Comparison of ENCODE assay signal across 9 cellular contexts in the genomic region with DNA sequence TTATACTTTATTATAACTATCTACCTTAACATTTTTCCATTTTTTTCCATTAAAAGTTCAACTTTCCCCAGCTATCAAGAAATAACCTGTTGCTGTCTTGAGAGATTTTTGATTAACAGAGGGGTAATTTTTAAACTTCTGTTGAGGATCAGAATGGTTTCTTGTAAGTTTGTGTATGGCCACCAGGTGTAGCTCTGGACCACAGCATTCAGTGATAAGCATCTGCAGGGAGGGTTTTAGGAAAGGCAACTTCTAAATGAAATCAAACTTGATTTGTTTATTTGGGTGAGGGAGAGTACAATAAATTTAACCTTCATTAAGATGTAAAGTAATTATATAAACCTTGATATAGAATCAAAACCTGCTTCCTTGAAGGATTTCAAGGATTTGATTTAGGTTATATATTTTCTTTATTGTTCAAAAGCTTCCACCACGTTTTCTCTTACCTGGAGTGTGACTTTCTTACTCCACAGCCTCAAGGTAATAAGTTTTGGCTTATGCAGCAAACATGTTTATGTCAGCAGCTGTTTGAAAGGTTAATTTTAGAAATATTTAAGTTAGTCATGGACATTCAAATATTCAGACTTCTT.
DNase-seq lines count a peak whose midpoint lies in the region; ATAC-seq and TF ChIP-seq lines count a peak whose summit lies in the region.
"Had no signal": no experiment of that assay in that cellular context is flagged by ENCODE, and none has a peak within 500 bp of the region (broad histone marks: within the 10 kb centered on the region; RNA-seq: fewer than 3 reads in every experiment).

No MANE protein-coding gene starts in this region.

- H3K27ac ChIP-seq in C4-2B, result no peak overlapping the region
- H3K27ac ChIP-seq in heart left ventricle, result no peak overlapping the region
- H3K27ac ChIP-seq: HL-60 had no signal

- no peak overlapping the region for H3K4me3 Mint-ChIP-seq in osteocyte (ENCODE audit: unreplicated experiment)

- H3K9me3 ChIP-seq in heart left ventricle, result peaks cover 0 to 12% (median 0%) of the 10 kb centered on the region in 12 donors

- intact Hi-C loops in heart left ventricle (cut with DNase I), result no loop called here

- no peak overlapping the region for H3K4me3 ChIP-seq in heart left ventricle

- DNase-seq in GM19240 (ENCODE audit: insufficient read length, low spot score) (peak; percentile 6), NCI-H69 (lab: John Stamatoyannopoulos, UW) (peak; percentile 65), dedifferentiated amniotic fluid mesenchymal stem cell (ENCODE audit: extremely low spot score) (peak; percentile 38), osteocyte (ENCODE audit: extremely low spot score, unreplicated experiment) (no peak), AG20443 (ENCODE audit: low spot score) (no peak), heart left ventricle (no peak)

- peaks cover 12% of the 10 kb centered on the region for H3K27me3 Mint-ChIP-seq in osteocyte (ENCODE audit: unreplicated experiment)

- no peak overlapping the region for H3K27ac Mint-ChIP-seq in osteocyte (ENCODE audit: unreplicated experiment)

- ATAC-seq in heart left ventricle, result no peak
- no peak for ATAC-seq in HG03280 (IDR thresholded peaks at IDR 0.05; ENCODE audit: unreplicated experiment)

- H3K27me3 ChIP-seq in heart left ventricle, result no peaks in the 10 kb centered on the region

- TF ChIP-seq POLR2A in heart left ventricle (IDR thresholded peaks at IDR 0.05), result no peak

- H3K36me3 Mint-ChIP-seq in osteocyte (ENCODE audit: unreplicated experiment), result no peaks in the 10 kb centered on the region

- H3K36me3 ChIP-seq in heart left ventricle, result no peaks in the 10 kb centered on the region

- no peaks in the 10 kb centered on the region for H3K4me1 ChIP-seq in heart left ventricle

- WGBS in heart left ventricle, 4 donors, result 40 to 63% (median 49%) methylated on average over 1 of the region's 1 CpG

- no peaks in the 10 kb centered on the region for H3K9me3 Mint-ChIP-seq in osteocyte (ENCODE audit: unreplicated experiment)

- TF ChIP-seq CTCF in C4-2B (conservative IDR thresholded peaks at IDR 0.05), result peak; percentile 87
- TF ChIP-seq CTCF in osteocyte (IDR thresholded peaks at IDR 0.05), result peak; percentile 70
- peak in 6 of 12 donors; percentile 3 to 33 (median 18) for TF ChIP-seq CTCF in heart left ventricle (IDR thresholded peaks at IDR 0.05)

- H3K4me1 Mint-ChIP-seq in osteocyte (ENCODE audit: unreplicated experiment), result peaks cover 6% of the 10 kb centered on the region

Comparison
In these comparisons a context has a peak if more than half of its experiments do, and no peak if none do; other contexts are left out.
1. DNase-seq: peak in GM19240 (single experiment), NCI-H69 (single experiment) and dedifferentiated amniotic fluid mesenchymal stem cell (single experiment); none in osteocyte (single experiment), AG20443 (single experiment) and heart left ventricle (0 of 5).